ENCODE assay signal across 18 cellular contexts in genomic region chr11:95135155-95135554, GRCh38. TPM values are rescaled to one million over a fixed set of nuclear protein-coding genes. Genes with fewer than 3 reads are reported as not detected.
DNase-seq lines count a peak whose midpoint lies in the region; FAIRE-seq and TF ChIP-seq lines count a peak whose summit lies in the region.
"Had no signal": no experiment of that assay in that cellular context is flagged by ENCODE, and none has a peak within 500 bp of the region (broad histone marks: within the 10 kb centered on the region; RNA-seq: fewer than 3 reads in every experiment).

No MANE protein-coding gene starts in this region.

- intact Hi-C loops in testis (cut with DNase I; ENCODE audit: low total_unique reads) = no loop called here

- DNase-seq in DMS 273 (lab: John Stamatoyannopoulos, UW; ENCODE audit: unreplicated experiment) (peak; percentile 56), DMS 273 treated with DMSO at 0.1 percent for 48 hours (lab: John Stamatoyannopoulos, UW) (no peak), astrocyte (ENCODE audit: low read depth) (no peak), testis (peak; percentile 66), GM10248 (ENCODE audit: extremely low spot score) (no peak), dermis blood vessel endothelial cell (no peak), iPS-NIHi11 (ENCODE audit: low spot score) (no peak)
- DNase-seq: activated CD4-positive, alpha-beta T cell treated with anti-CD3 and anti-CD28 coated beads for 48 hours; KBM-7; NCI-H1092 treated with DMSO at 0.1 percent for 48 hours; NCI-H774; stimulated activated CD4-positive, alpha-beta T cell treated with anti-CD3 and anti-CD28 coated beads, Interleukin-4, amount 100 ng/mL, for 4 hours had no signal

- H3K4me3 ChIP-seq in astrocyte (ENCODE audit: insufficient read depth, low read depth, low read length) = no peak overlapping the region
- H3K4me3 ChIP-seq in testis = no peak overlapping the region
- H3K4me3 ChIP-seq: gastroesophageal sphincter had no signal

- no peak overlapping the region for H3K9ac ChIP-seq in astrocyte (ENCODE audit: low read length)

- no peak overlapping the region for H3K4me3 Mint-ChIP-seq in astrocyte (ENCODE audit: unreplicated experiment)

- peak overlapping the region; percentile 86 for H3K27ac Mint-ChIP-seq in astrocyte (ENCODE audit: unreplicated experiment)

- 57 to 59% methylated on average over 3 to 6 of the region's 6 CpGs for WGBS in testis, 2 donors

- no peaks in the 10 kb centered on the region for H3K27me3 Mint-ChIP-seq in astrocyte (ENCODE audit: low read depth, unreplicated experiment)

- TF ChIP-seq CTCF in astrocyte (IDR thresholded peaks at IDR 0.05; ENCODE audit: insufficient read depth, low read depth, low read length) (no peak), testis (IDR thresholded peaks at IDR 0.05) (no peak), GM10248 (IDR thresholded peaks at IDR 0.05; ENCODE audit: control extremely low read depth, extremely low read depth, low read depth, missing control alignments) (no peak)

- H3K79me2 ChIP-seq in astrocyte (ENCODE audit: insufficient read depth, low read length) = no peaks in the 10 kb centered on the region

- H3K27me3 ChIP-seq in astrocyte (ENCODE audit: insufficient read depth, low read length) (no peaks in the 10 kb centered on the region), layer of hippocampus (ENCODE audit: control insufficient read depth, insufficient read depth, low read length) (no peaks in the 10 kb centered on the region), testis (no peaks in the 10 kb centered on the region)
- H3K27me3 ChIP-seq: BE2C, gastroesophageal sphincter had no signal

- no peak for TF ChIP-seq POLR2A in testis (IDR thresholded peaks at IDR 0.05)

- H3K9me3 Mint-ChIP-seq in astrocyte (ENCODE audit: unreplicated experiment) = no peaks in the 10 kb centered on the region

- H3K4me1 Mint-ChIP-seq in astrocyte (ENCODE audit: low read depth, unreplicated experiment) = peaks cover 14% of the 10 kb centered on the region

- peaks cover 6% of the 10 kb centered on the region for H3K36me3 Mint-ChIP-seq in astrocyte (ENCODE audit: low read depth, unreplicated experiment)

- no peak overlapping the region for H2AFZ ChIP-seq in astrocyte (ENCODE audit: low read depth, low read length)

- H3K4me1 ChIP-seq in astrocyte (ENCODE audit: insufficient read depth, low read length) (peaks cover 11% of the 10 kb centered on the region), testis (peaks cover 9% of the 10 kb centered on the region)

- CTCF ChIA-PET in GM10248 (lab: Yijun Ruan, JAX) = interaction anchor here (1.5 to 8.6 kb wide), 2 partner anchors 17 to 36 kb away, joined by 3 to 78 read pairs; no protein-coding TSS in a partner anchor

- POLR2A ChIA-PET in GM10248 (lab: Yijun Ruan, JAX) = no interaction called here

- H3K9me3 ChIP-seq in astrocyte (ENCODE audit: insufficient read depth, low read depth, low read length) = no peaks in the 10 kb centered on the region
- no peaks in the 10 kb centered on the region for H3K9me3 ChIP-seq in testis
- H3K9me3 ChIP-seq: BE2C, gastroesophageal sphincter had no signal

- no peaks in the 10 kb centered on the region for H3K36me3 ChIP-seq in astrocyte (ENCODE audit: insufficient read depth, low read length)
- no peaks in the 10 kb centered on the region for H3K36me3 ChIP-seq in testis (ENCODE audit: low read depth, missing control alignments)
- H3K36me3 ChIP-seq: BE2C had no signal

- peak overlapping the region; percentile 65 for H3K4me2 ChIP-seq in astrocyte (ENCODE audit: low read length)

- no peak for FAIRE-seq in astrocyte (lab: Jason Lieb, UNC)
- FAIRE-seq: endothelial cell of umbilical vein, RCC 7860 had no signal

- H3K27ac ChIP-seq in astrocyte (ENCODE audit: low read depth, low read length) (no peak overlapping the region), layer of hippocampus (ENCODE audit: low read depth, low read length) (peak overlapping the region; percentile 6), testis (peak overlapping the region; percentile 47 to 48)
- H3K27ac ChIP-seq: 22Rv1 had no signal

- no peaks in the 10 kb centered on the region for H4K20me1 ChIP-seq in astrocyte (ENCODE audit: insufficient read depth, low read length)

RNA-seq across cellular contexts. Expression of gene ENDOD1, which starts 45.5 kb away (rescaled TPM):
- total RNA-seq in astrocyte (29.8 and 34.4 TPM in 2 replicates), testis (10 to 100 TPM; 55.6 to 71.8 TPM), dermis blood vessel endothelial cell (61.1 and 74.7 TPM in 2 replicates)
- 28.9 TPM for polyA plus RNA-seq in testis (ENCODE audit: insufficient read depth, low read depth, low replicate concordance)

Comparison
In these comparisons a context has a peak if more than half of its experiments do, and no peak if none do; other contexts are left out.
1. DNase-seq: peak in DMS 273 (single experiment) and testis (single experiment); none in DMS 273 treated with DMSO at 0.1 percent for 48 hours (single experiment), astrocyte (single experiment), GM10248 (single experiment), dermis blood vessel endothelial cell (single experiment) and iPS-NIHi11 (single experiment).